ENCODE assay signal across 11 cellular contexts in genomic region chr14:28142400-28143015, GRCh38.
DNase-seq lines count a peak whose midpoint lies in the region; ATAC-seq and TF ChIP-seq lines count a peak whose summit lies in the region.
"Had no signal": no experiment of that assay in that cellular context is flagged by ENCODE, and none has a peak within 500 bp of the region (broad histone marks: within the 10 kb centered on the region; RNA-seq: fewer than 3 reads in every experiment).

No MANE protein-coding gene starts in this region.

- H3K27me3 ChIP-seq in foreskin keratinocyte, result no peaks in the 10 kb centered on the region
- H3K27me3 ChIP-seq: heart right ventricle had no signal

- DNase-seq in ACHN (peak; percentile 17), Kasumi-1 (lab: John Stamatoyannopoulos, UW) (peak; percentile 19 to 31), OCI-M1 (lab: John Stamatoyannopoulos, UW) (peak; percentile 64), foreskin keratinocyte (peak in 1 of 2 donors; percentile 29)
- no peak for DNase-seq in activated CD4-positive, CD25-positive, alpha-beta regulatory T cell treated with anti-CD3 and anti-CD28 coated beads, Interleukin-2, amount 50 U/mL, for 72 hours
- no peak for DNase-seq in activated effector memory CD4-positive, alpha-beta T cell treated with Interleukin-2 at 50 U/mL for 16 hours
- DNase-seq: activated naive CD4-positive, alpha-beta T cell treated with anti-CD3 and anti-CD28 coated beads, Interleukin-2, amount 50 U/mL, for 16 hours; CD4-positive, alpha-beta memory T cell; heart right ventricle had no signal

- TF ChIP-seq CTCF in foreskin keratinocyte (conservative IDR thresholded peaks at IDR 0.05), result peak; percentile 59

- H3K4me1 ChIP-seq in foreskin keratinocyte, result no peaks in the 10 kb centered on the region
- H3K4me1 ChIP-seq: heart right ventricle had no signal

- in situ Hi-C loops in ACHN (cut with HindIII; ENCODE audit: low pct_ligation_motif_present, low pct_unique_long_range_greater_than_20kb, low sequenced_read_pairs), result no loop called here

- no peak overlapping the region for H3K27ac ChIP-seq in foreskin keratinocyte
- H3K27ac ChIP-seq: heart right ventricle had no signal

- ATAC-seq in foreskin keratinocyte, result no peak
- ATAC-seq in HG03025 (IDR thresholded peaks at IDR 0.05; ENCODE audit: low FRiP score, unreplicated experiment), result no peak
- no peak for ATAC-seq in HG03175 (IDR thresholded peaks at IDR 0.05; ENCODE audit: unreplicated experiment)
- ATAC-seq: heart right ventricle had no signal

Comparison
In these comparisons a context has a peak if more than half of its experiments do, and no peak if none do; other contexts are left out.
1. DNase-seq: peak in ACHN (single experiment), Kasumi-1 (2 of 2) and OCI-M1 (single experiment); none in activated CD4-positive, CD25-positive, alpha-beta regulatory T cell treated with anti-CD3 and anti-CD28 coated beads, Interleukin-2, amount 50 U/mL, for 72 hours (single experiment) and activated effector memory CD4-positive, alpha-beta T cell treated with Interleukin-2 at 50 U/mL for 16 hours (single experiment).